ENCODE assay signal across 8 cellular contexts in the genomic region with DNA sequence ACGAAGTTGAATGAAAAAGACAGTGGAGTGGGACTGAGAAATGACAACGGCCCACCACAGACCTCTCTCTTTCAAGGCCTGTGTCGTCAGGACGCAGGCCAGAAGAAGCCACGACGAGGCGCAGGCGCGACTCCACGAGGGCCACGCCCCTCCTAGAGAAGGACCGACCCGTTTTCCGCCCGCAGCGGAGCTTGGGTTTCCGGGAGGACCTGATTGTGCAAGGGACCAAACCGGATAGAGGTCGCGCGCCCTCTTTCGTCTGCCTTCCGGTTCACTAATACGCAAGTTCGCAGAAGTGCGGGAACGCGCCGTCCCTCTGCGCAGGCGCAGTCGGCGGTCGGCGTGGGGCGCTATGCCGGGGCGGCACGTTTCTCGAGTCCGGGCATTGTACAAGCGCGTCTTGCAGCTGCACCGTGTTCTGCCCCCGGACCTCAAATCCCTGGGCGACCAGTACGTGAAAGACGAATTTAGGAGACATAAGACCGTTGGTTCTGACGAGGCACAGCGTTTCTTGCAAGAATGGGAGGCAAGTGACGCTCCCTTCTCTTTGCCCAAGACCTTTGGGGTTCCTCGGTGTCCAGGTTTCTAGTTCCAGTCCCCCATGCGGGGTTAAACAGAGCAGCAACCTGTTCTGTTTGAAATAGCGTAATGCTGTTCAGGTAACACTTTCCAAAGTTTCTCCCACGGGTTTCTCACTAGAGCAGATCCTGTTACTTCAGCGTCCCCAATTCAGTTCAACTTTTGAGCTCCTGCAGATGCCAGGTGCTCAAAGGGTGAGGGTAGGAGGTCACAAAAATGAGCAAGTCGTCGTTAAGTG. TPM values are rescaled to one million over a fixed set of nuclear protein-coding genes. Genes with fewer than 3 reads are reported as not detected.
A peak's percentile ranks its signal among the peaks of the same experiment; 100 is the strongest.
DNase-seq lines count a peak whose midpoint lies in the region; ATAC-seq lines count a peak whose summit lies in the region.

A gene (plus strand): TSS at position 327 of the 817 bp plus-strand sequence. CDS start 26 bp downstream, at position 353.

- peak within 1 kb of the TSS; percentile 90 to 99 (median 96) for H3K4me3 Mint-ChIP-seq in IgD-negative memory B cell

- peak; percentile 91 for ATAC-seq in GM21529 (IDR thresholded peaks at IDR 0.05; ENCODE audit: unreplicated experiment)

- H3K9me3 Mint-ChIP-seq in IgD-negative memory B cell = peaks cover 0 to 4% (median 0%) of the 10 kb centered on the region in 3 donors

- DNase-seq in DMS153 treated with DMSO at 0.1 percent for 48 hours (lab: John Stamatoyannopoulos, UW; ENCODE audit: unreplicated experiment) (peak; percentile 92), OCI-M2 (lab: John Stamatoyannopoulos, UW; ENCODE audit: unreplicated experiment) (peak; percentile 65), activated T-cell treated with anti-CD3 and anti-CD28 coated beads for 4 hours (peak; percentile 96), epithelial cell of prostate (ENCODE audit: low read depth, low spot score) (peak; percentile 84), mucosa of gallbladder (ENCODE audit: low spot score) (peak; percentile 98)
- peak; percentile 96 to 97 for DNase-seq in stimulated activated CD8-positive, alpha-beta memory T cell treated with anti-CD3 and anti-CD28 coated beads, Interleukin-4, amount 100 ng/mL, for 4 hours (ENCODE audit: low read depth in 2 of 2, low spot score in 1 of 2)

- H3K4me1 Mint-ChIP-seq in IgD-negative memory B cell = peaks cover 22 to 40% (median 33%) of the 10 kb centered on the region in 3 donors

- peak within 1 kb of the TSS; percentile 89 to 97 (median 96) for H3K27ac Mint-ChIP-seq in IgD-negative memory B cell

- no peaks in the 10 kb centered on the region for H3K27me3 Mint-ChIP-seq in IgD-negative memory B cell

- H3K27ac ChIP-seq in epithelial cell of prostate = peak within 1 kb of the TSS; percentile 52

- peaks cover 3% of the 10 kb centered on the region for H3K36me3 Mint-ChIP-seq in IgD-negative memory B cell

RNA-seq across cellular contexts. Expression of the gene that starts here (rescaled TPM):
- 37.9 TPM for polyA plus RNA-seq in IgD-negative memory B cell
- total RNA-seq in mucosa of gallbladder = 14.7 TPM

Comparison
In these comparisons a context has a peak if more than half of its experiments do, and no peak if none do; other contexts are left out.
1. Peak in every context shown above with its lines: DNase-seq, ATAC-seq and H3K27ac ChIP-seq.